Comparison of ENCODE assay signal across 30 cellular contexts in genomic region chr1:192171123-192171522, GRCh38. TPM values are rescaled to one million over a fixed set of nuclear protein-coding genes. Genes with fewer than 3 reads are reported as not detected.
DNase-seq lines count a peak whose midpoint lies in the region; ATAC-seq and TF ChIP-seq lines count a peak whose summit lies in the region.
"Had no signal": no experiment of that assay in that cellular context is flagged by ENCODE, and none has a peak within 500 bp of the region (broad histone marks: within the 10 kb centered on the region; RNA-seq: fewer than 3 reads in every experiment).

No MANE protein-coding gene starts in this region.

- ATAC-seq in HG02938 (IDR thresholded peaks at IDR 0.05; ENCODE audit: unreplicated experiment), result no peak
- ATAC-seq: activated T-cell treated with anti-CD3 and anti-CD28 coated beads, Interleukin-2, amount 50 U/mL, for 72 hours; effector memory CD8-positive, alpha-beta T cell had no signal

- intact Hi-C loops in posterior cingulate gyrus (cut with DNase I), result no loop called here

- no peaks in the 10 kb centered on the region for H3K27me3 ChIP-seq in HL-60 (ENCODE audit: insufficient read depth, poor library complexity, severe bottlenecking)
- H3K27me3 ChIP-seq in neutrophil, result no peaks in the 10 kb centered on the region
- H3K27me3 ChIP-seq in right atrium auricular region, result no peaks in the 10 kb centered on the region
- H3K27me3 ChIP-seq: esophagus muscularis mucosa, stomach, thyroid gland, vagina had no signal

- DNase-seq in HL-60 (ENCODE audit: low read depth in 1 of 2, low spot score in 1 of 2) (no peak), OCI-M1 (lab: John Stamatoyannopoulos, UW) (peak; percentile 75), dermis blood vessel endothelial cell (peak; percentile 30), ecto neural progenitor cell (ENCODE audit: low spot score) (no peak), right atrium auricular region (ENCODE audit: low spot score) (no peak), posterior cingulate gyrus (no peak)
- DNase-seq: activated CD4-positive, alpha-beta T cell treated with anti-CD3 and anti-CD28 coated beads, Interleukin-2, amount 50 U/mL, for 4 hours; activated CD4-positive, CD25-positive, alpha-beta regulatory T cell; activated naive CD4-positive, alpha-beta T cell treated with anti-CD3 and anti-CD28 coated beads, Interleukin-2, amount 10 ng/mL, durations not matched to agents 7 days and 5 days; activated T-cell treated with anti-CD3 and anti-CD28 coated beads, Interleukin-2, amount 50 U/mL, for 72 hours; Calu3; effector memory CD8-positive, alpha-beta T cell; foreskin melanocyte; kidney glomerular epithelial cell; NCI-H1436; NCI-H2107; NCI-H446 treated with DMSO at 0.1 percent for 48 hours; Right ventricle myocardium superior; stomach; SW 1271; T1000; thyroid gland had no signal

- H3K4me3 ChIP-seq in HL-60 (replicated peaks; ENCODE audit: insufficient read depth, low read length), result no peak overlapping the region
- H3K4me3 ChIP-seq in neutrophil (ENCODE audit: low read depth in 1 of 2, low read length in 1 of 2), result peak overlapping the region in 1 of 2 experiments; percentile 0
- H3K4me3 ChIP-seq in right atrium auricular region, result no peak overlapping the region
- H3K4me3 ChIP-seq: esophagus muscularis mucosa, lung, stomach, thyroid gland, vagina had no signal

- no peaks in the 10 kb centered on the region for H3K9me3 ChIP-seq in neutrophil
- no peaks in the 10 kb centered on the region for H3K9me3 ChIP-seq in right atrium auricular region
- H3K9me3 ChIP-seq: esophagus muscularis mucosa, stomach, thyroid gland, vagina had no signal

- H3K4me1 ChIP-seq in neutrophil (ENCODE audit: control insufficient read depth in 1 of 2, insufficient read depth in 1 of 2, low read depth in 1 of 2, low read length in 1 of 2) (peaks cover 62 to 92% of the 10 kb centered on the region in 2 experiments), right atrium auricular region (no peaks in the 10 kb centered on the region)
- H3K4me1 ChIP-seq: stomach, thyroid gland, vagina had no signal

- H3K36me3 ChIP-seq in neutrophil (peaks cover 24% of the 10 kb centered on the region), right atrium auricular region (no peaks in the 10 kb centered on the region)
- H3K36me3 ChIP-seq: esophagus muscularis mucosa, stomach, thyroid gland, vagina had no signal

- TF ChIP-seq CTCF in HL-60 (IDR thresholded peaks at IDR 0.05; ENCODE audit: insufficient read depth, low read length) (no peak), neutrophil (IDR thresholded peaks at IDR 0.05) (no peak), right atrium auricular region (IDR thresholded peaks at IDR 0.05) (no peak)

- H3K27ac ChIP-seq in HL-60 (replicated peaks), result peak overlapping the region; percentile 47
- peak overlapping the region; percentile 78 for H3K27ac ChIP-seq in neutrophil
- no peak overlapping the region for H3K27ac ChIP-seq in right atrium auricular region
- H3K27ac ChIP-seq: C4-2B, esophagus muscularis mucosa, stomach, thyroid gland, vagina had no signal

RNA-seq across cellular contexts. Expression of gene RGS18, which starts 12.9 kb away (rescaled TPM):
- total RNA-seq in dermis blood vessel endothelial cell (not detected in 2 replicates), right atrium auricular region (1 to 10 TPM; 1.2 to 1.9 TPM)
- total RNA-seq: Calu3, MCF 10A, progenitor cell of endocrine pancreas had no signal

Comparison
In these comparisons a context has a peak if more than half of its experiments do, and no peak if none do; other contexts are left out.
1. DNase-seq: peak in OCI-M1 (single experiment) and dermis blood vessel endothelial cell (single experiment); none in HL-60 (0 of 2), ecto neural progenitor cell (single experiment), right atrium auricular region (single experiment) and posterior cingulate gyrus (0 of 10).
2. H3K27ac ChIP-seq: peak in HL-60 (single experiment) and neutrophil (single experiment); none in right atrium auricular region (0 of 2).